8 cellular contexts compared by ENCODE assay signal in the genomic region with DNA sequence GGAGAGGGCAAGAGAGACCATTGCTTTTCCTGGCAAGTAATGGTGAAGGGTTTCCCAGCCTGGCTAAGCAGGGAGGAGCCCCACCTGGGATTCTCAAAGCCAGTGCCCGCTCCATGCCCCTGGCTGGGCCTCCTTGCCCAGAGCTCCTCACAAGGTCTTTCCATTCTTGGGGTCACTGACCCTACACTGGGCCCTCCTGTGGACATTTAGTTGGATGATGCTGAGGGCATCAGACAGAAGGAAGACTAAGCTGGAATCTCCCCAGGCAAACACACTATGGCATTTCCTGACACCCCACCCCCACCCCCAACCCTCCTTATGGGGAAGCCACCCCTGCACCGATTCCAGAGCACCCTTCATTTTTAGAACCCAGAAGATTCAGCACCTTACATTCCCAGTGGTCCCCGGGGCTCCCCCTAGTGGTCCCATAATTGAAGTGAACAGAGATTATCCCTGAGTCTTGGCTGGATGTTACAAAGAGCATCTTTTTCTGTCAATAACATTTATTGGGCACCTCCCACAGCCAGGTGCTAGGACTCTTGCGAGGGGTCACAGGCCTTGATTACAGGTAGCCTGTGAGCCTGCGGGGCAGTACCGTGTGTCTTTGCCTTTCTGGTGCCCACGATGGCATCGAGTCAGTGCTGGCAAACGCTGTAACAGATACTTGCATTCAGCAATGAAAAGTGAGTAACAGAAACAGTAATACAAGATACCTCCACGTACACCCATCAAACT.
DNase-seq lines count a peak whose midpoint lies in the region; ATAC-seq and TF ChIP-seq lines count a peak whose summit lies in the region.

No MANE protein-coding gene starts in this region.

- H3K36me3 Mint-ChIP-seq in CD14-positive monocyte: no peaks in the 10 kb centered on the region
- no peaks in the 10 kb centered on the region for H3K36me3 Mint-ChIP-seq in progenitor cell of endocrine pancreas (ENCODE audit: insufficient read depth)

- H3K4me1 Mint-ChIP-seq in CD14-positive monocyte (no peaks in the 10 kb centered on the region), progenitor cell of endocrine pancreas (ENCODE audit: low read depth) (no peaks in the 10 kb centered on the region)

- H3K4me3 Mint-ChIP-seq in CD14-positive monocyte (no peak overlapping the region), progenitor cell of endocrine pancreas (ENCODE audit: low read depth) (no peak overlapping the region)

- H3K27me3 Mint-ChIP-seq in CD14-positive monocyte (ENCODE audit: low read depth in 3 of 3): peaks cover 4 to 11% (median 7%) of the 10 kb centered on the region in 3 donors
- H3K27me3 Mint-ChIP-seq in progenitor cell of endocrine pancreas: peaks cover 24% of the 10 kb centered on the region

- no peak for DNase-seq in CD14-positive monocyte (ENCODE audit: low spot score)
- DNase-seq in GM20000 (ENCODE audit: low spot score): peak; percentile 66
- DNase-seq in NCI-H345 (lab: John Stamatoyannopoulos, UW): peak; percentile 41
- peak; percentile 5 for DNase-seq in activated T-cell treated with anti-CD3 and anti-CD28 coated beads for 24 hours (ENCODE audit: low read depth)
- DNase-seq in globus pallidus (ENCODE audit: low spot score): peak; percentile 30
- peak; percentile 42 for DNase-seq in progenitor cell of endocrine pancreas (ENCODE audit: low spot score, unreplicated experiment)

- H3K27ac Mint-ChIP-seq in CD14-positive monocyte (peak overlapping the region in 1 of 7 donors; percentile 36), progenitor cell of endocrine pancreas (no peak overlapping the region)

- peak; percentile 83 for TF ChIP-seq CTCF in CD14-positive monocyte (IDR thresholded peaks at IDR 0.05)
- peak; percentile 60 for TF ChIP-seq CTCF in GM20000 (IDR thresholded peaks at IDR 0.05; ENCODE audit: extremely low read depth, missing control alignments)
- peak; percentile 78 for TF ChIP-seq CTCF in progenitor cell of endocrine pancreas (IDR thresholded peaks at IDR 0.05; ENCODE audit: unreplicated experiment)

- intact Hi-C loops in CD14-positive monocyte (cut with micrococcal nuclease): loop anchor here in 1 of 2 donors (10.0 kb wide), 1 partner anchor 900 kb away; no protein-coding TSS in a partner anchor

- ATAC-seq in HG03469 (IDR thresholded peaks at IDR 0.05; ENCODE audit: unreplicated experiment) (no peak), HG02852 (IDR thresholded peaks at IDR 0.05; ENCODE audit: unreplicated experiment) (no peak)

- no peaks in the 10 kb centered on the region for H3K9me3 Mint-ChIP-seq in CD14-positive monocyte
- peaks cover 4% of the 10 kb centered on the region for H3K9me3 Mint-ChIP-seq in progenitor cell of endocrine pancreas (ENCODE audit: low read depth)
